10 cellular contexts compared by ENCODE assay signal in the genomic region with DNA sequence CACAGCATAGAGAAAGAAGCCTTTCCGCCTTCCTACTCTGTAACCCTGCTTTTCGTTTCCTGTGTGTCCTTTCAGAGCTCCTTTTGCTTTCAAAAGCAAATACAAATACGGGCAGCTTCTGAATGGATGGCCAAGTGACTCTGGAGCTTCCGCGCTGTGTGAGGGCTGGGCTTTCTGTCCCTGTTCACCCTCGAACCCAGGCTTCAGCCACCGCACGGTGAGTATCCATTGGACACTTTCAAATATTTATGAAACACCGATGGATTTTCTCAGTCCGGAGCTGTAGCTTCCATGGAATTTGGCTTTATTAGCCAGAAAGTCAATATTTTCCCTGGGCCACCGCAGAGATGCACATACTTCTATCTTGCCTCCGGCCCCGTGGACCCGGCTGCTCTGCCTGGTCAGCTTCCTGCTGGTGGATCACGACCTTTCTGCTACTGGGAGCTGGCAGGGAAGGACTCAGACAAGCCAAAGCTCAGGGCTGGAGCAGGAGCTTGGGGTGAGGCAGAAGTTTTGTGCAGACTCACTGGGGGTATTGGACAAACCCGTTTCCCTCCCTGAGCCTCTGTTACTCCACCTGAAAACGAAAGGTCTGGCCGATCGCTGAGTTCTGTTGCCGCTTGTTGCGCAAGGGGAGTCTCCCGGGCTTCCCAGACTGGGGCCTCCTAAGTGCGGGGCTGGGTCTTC.
DNase-seq lines count a peak whose midpoint lies in the region; ATAC-seq and TF ChIP-seq lines count a peak whose summit lies in the region.
"Had no signal": no experiment of that assay in that cellular context is flagged by ENCODE, and none has a peak within 500 bp of the region (broad histone marks: within the 10 kb centered on the region; RNA-seq: fewer than 3 reads in every experiment).

No MANE protein-coding gene starts in this region.

- peak overlapping the region; percentile 65 for H3K4me3 Mint-ChIP-seq in osteocyte (ENCODE audit: unreplicated experiment)
- no peak overlapping the region for H3K4me3 Mint-ChIP-seq in CD4-positive, alpha-beta T cell

- H3K27me3 Mint-ChIP-seq in osteocyte (ENCODE audit: unreplicated experiment), result peaks cover 2% of the 10 kb centered on the region
- no peaks in the 10 kb centered on the region for H3K27me3 Mint-ChIP-seq in CD4-positive, alpha-beta T cell

- H3K36me3 ChIP-seq in RWPE2 (ENCODE audit: low read depth), result no peaks in the 10 kb centered on the region

- peak overlapping the region; percentile 95 for H3K27ac Mint-ChIP-seq in osteocyte (ENCODE audit: unreplicated experiment)
- H3K27ac Mint-ChIP-seq in CD4-positive, alpha-beta T cell, result no peak overlapping the region

- POLR2A ChIA-PET in CD4-positive, alpha-beta T cell (lab: Charles Lee), result no interaction called here

- H3K9me3 ChIP-seq in RWPE2 (ENCODE audit: severe bottlenecking), result no peaks in the 10 kb centered on the region
- no peaks in the 10 kb centered on the region for H3K9me3 ChIP-seq in CD4-positive, alpha-beta T cell (ENCODE audit: control insufficient read depth, low read length)

- CTCF ChIA-PET in CD4-positive, alpha-beta T cell (lab: Charles Lee), result no interaction called here

- peak; percentile 65 for ATAC-seq in RWPE2 (ENCODE audit: low read depth)
- ATAC-seq in CD4-positive, alpha-beta T cell (ENCODE audit: poor library complexity), result no peak

- intact Hi-C loops in CD4-positive, alpha-beta T cell (cut with DNase I, micrococcal nuclease), result no loop called here

- H3K27me3 ChIP-seq in RWPE2 (ENCODE audit: insufficient read depth, poor library complexity, severe bottlenecking), result no peaks in the 10 kb centered on the region
- H3K27me3 ChIP-seq in CD4-positive, alpha-beta T cell (ENCODE audit: control insufficient read depth, insufficient read depth, low read length), result no peaks in the 10 kb centered on the region

- H3K4me1 ChIP-seq in RWPE2 (ENCODE audit: insufficient read depth, poor library complexity, severe bottlenecking), result no peaks in the 10 kb centered on the region

- peaks cover 44% of the 10 kb centered on the region for H3K4me1 Mint-ChIP-seq in osteocyte (ENCODE audit: unreplicated experiment)
- H3K4me1 Mint-ChIP-seq in CD4-positive, alpha-beta T cell (ENCODE audit: low read depth), result no peaks in the 10 kb centered on the region

- no peak overlapping the region for H3K27ac ChIP-seq in RWPE2 (ENCODE audit: poor library complexity, severe bottlenecking)
- no peak overlapping the region for H3K27ac ChIP-seq in CD4-positive, alpha-beta T cell (ENCODE audit: low read depth, low read length)

- peak overlapping the region; percentile 2 for H3K4me3 ChIP-seq in RWPE2 (ENCODE audit: severe bottlenecking)

- H3K9me3 Mint-ChIP-seq in osteocyte (ENCODE audit: unreplicated experiment), result no peaks in the 10 kb centered on the region
- H3K9me3 Mint-ChIP-seq in CD4-positive, alpha-beta T cell, result no peaks in the 10 kb centered on the region

- H3K36me3 Mint-ChIP-seq in osteocyte (ENCODE audit: unreplicated experiment), result no peaks in the 10 kb centered on the region
- H3K36me3 Mint-ChIP-seq in CD4-positive, alpha-beta T cell (ENCODE audit: low read depth), result no peaks in the 10 kb centered on the region

- DNase-seq in DMS53 (lab: John Stamatoyannopoulos, UW), result peak; percentile 57
- no peak for DNase-seq in RWPE2 (ENCODE audit: low spot score)
- DNase-seq in foreskin melanocyte, result peak; percentile 69
- DNase-seq in osteocyte (ENCODE audit: extremely low spot score, unreplicated experiment), result no peak
- DNase-seq in iPS-NIHi7 (ENCODE audit: extremely low spot score), result no peak
- DNase-seq in CD4-positive, alpha-beta T cell, result no peak
- DNase-seq in NCI-H2196 treated with DMSO at 0.1 percent for 48 hours (lab: John Stamatoyannopoulos, UW; ENCODE audit: unreplicated experiment), result no peak
- DNase-seq in C1 segment of cervical spinal cord (lab: John Stamatoyannopoulos, UW), result no peak
- DNase-seq: activated CD4-positive, alpha-beta T cell treated with anti-CD3 and anti-CD28 coated beads for 4 hours; Kasumi-1 had no signal

- TF ChIP-seq CTCF in RWPE2 (IDR thresholded peaks at IDR 0.05; ENCODE audit: poor library complexity, severe bottlenecking) (no peak), osteocyte (IDR thresholded peaks at IDR 0.05) (peak; percentile 4)
- TF ChIP-seq CTCF in CD4-positive, alpha-beta T cell (IDR thresholded peaks at IDR 0.05), result no peak

Comparison
In these comparisons a context has a peak if more than half of its experiments do, and no peak if none do; other contexts are left out.
1. DNase-seq: peak in DMS53 (single experiment) and foreskin melanocyte (single experiment); none in RWPE2 (single experiment), osteocyte (single experiment), iPS-NIHi7 (single experiment), CD4-positive, alpha-beta T cell (0 of 10), NCI-H2196 treated with DMSO at 0.1 percent for 48 hours (single experiment) and C1 segment of cervical spinal cord (0 of 14).